In genomic region chr19:38012290-38012689, GRCh38 we compare ENCODE assay signal across 15 cellular contexts.
"Had no signal": no experiment of that assay in that cellular context is flagged by ENCODE, and none has a peak within 500 bp of the region (broad histone marks: within the 10 kb centered on the region; RNA-seq: fewer than 3 reads in every experiment).

No MANE protein-coding gene starts in this region.

- H3K27ac Mint-ChIP-seq: mesothelial cell of epicardium, nephron progenitor cell had no signal

- H3K4me1 ChIP-seq: right atrium auricular region, suprapubic skin had no signal

- H3K4me1 Mint-ChIP-seq: mesothelial cell of epicardium had no signal

- H3K36me3 Mint-ChIP-seq: immature natural killer cell, mesothelial cell of epicardium had no signal

- H3K27ac ChIP-seq: hepatocyte, right atrium auricular region, suprapubic skin, upper lobe of right lung had no signal

- DNase-seq: activated CD4-positive, alpha-beta T cell treated with anti-CD3 and anti-CD28 coated beads, Interleukin-2, amount 50 U/mL, for 4 hours; activated CD4-positive, CD25-positive, alpha-beta regulatory T cell treated with anti-CD3 and anti-CD28 coated beads, Interleukin-2, amount 50 U/mL, for 72 hours; activated naive CD4-positive, alpha-beta T cell treated with anti-CD3 and anti-CD28 coated beads, Interleukin-2, amount 50 U/mL, for 16 hours; dorsolateral prefrontal cortex; immature natural killer cell; nephron progenitor cell; occipital lobe; stimulated activated CD4-positive, alpha-beta T cell treated with anti-CD3 and anti-CD28 coated beads, Interleukin-2, amount 100 ng/mL, for 48 hours; stimulated activated naive CD8-positive, alpha-beta T cell treated with anti-CD3 and anti-CD28 coated beads, Interleukin-15, Interleukin-2, amounts not matched to agents 100 U/mL and 50 U/mL, for 24 hours; upper lobe of right lung had no signal

- H3K4me3 Mint-ChIP-seq: immature natural killer cell, mesothelial cell of epicardium, nephron progenitor cell had no signal

- H3K27me3 Mint-ChIP-seq: progenitor cell of endocrine pancreas had no signal

- ATAC-seq: stimulated activated naive CD8-positive, alpha-beta T cell treated with anti-CD3 and anti-CD28 coated beads, Interleukin-15, Interleukin-2, amounts not matched to agents 100 U/mL and 50 U/mL, for 24 hours had no signal

- H2AFZ ChIP-seq: hepatocyte had no signal

- H3K9me3 Mint-ChIP-seq: immature natural killer cell, mesothelial cell of epicardium, nephron progenitor cell had no signal

- H3K36me3 ChIP-seq: right atrium auricular region, suprapubic skin, upper lobe of right lung had no signal

- H3K4me2 ChIP-seq: hepatocyte had no signal

- H3K27me3 ChIP-seq: dorsolateral prefrontal cortex, hepatocyte, right atrium auricular region, suprapubic skin, upper lobe of right lung had no signal

- H3K9me3 ChIP-seq: right atrium auricular region, suprapubic skin, upper lobe of right lung had no signal

- H3K4me3 ChIP-seq: dorsolateral prefrontal cortex, hepatocyte, right atrium auricular region, suprapubic skin, upper lobe of right lung had no signal
